In the genomic region with DNA sequence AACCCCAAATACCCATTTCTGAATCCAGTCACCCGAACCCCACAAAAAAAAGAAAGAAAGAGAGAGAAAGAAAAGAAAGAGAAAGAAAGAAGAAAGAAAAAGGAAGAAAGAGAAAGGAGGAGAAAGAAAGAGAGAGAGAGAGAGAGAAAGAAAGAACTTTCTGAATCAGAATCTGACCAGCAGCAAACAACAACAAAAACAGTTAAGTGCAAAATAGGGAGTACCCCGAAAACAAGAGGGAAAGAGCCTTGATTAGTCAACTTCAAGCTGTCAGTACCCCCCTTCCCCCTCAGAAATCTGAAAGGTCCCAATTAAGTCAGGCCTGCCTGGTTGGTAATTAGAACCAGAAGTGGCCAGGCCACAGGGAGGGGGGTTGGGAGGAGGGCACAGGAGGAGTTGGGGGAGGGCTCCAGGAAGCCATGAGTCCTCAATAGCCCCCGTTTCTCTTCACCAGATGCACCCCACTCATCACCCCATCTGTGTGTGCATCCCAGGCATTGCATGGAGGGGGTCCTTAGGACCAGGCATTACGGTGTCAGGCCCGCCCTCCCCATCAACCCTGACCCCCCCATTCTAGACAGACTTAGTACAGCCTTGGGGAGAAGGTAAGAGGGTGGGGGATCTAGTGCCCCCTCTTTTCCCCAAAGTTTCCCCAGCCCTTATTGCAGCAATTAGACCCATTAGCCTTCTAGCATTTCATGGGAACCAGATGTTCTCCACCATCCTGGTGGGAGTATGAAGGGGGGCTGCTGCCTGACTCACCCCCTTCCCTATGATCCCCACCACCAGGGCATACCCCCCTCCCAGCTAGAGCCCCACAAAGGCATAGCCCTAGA, we compare ENCODE assay signal across 3 cellular contexts.
TF ChIP-seq lines count a peak whose summit lies in the region.

No MANE protein-coding gene starts in this region.

TF ChIP-seq in A549, 52 proteins besides CTCF, POLR2A, EP300 and RAD21:
- TF ChIP-seq NR3C1 (IDR thresholded peaks at IDR 0.05) (no peak), BCL3 (IDR thresholded peaks at IDR 0.05) (no peak), JUNB (IDR thresholded peaks at IDR 0.05) (no peak), ZFP36 (IDR thresholded peaks at IDR 0.05; ENCODE audit: borderline replicate concordance, partially characterized antibody) (no peak), KDM1A (IDR thresholded peaks at IDR 0.05; ENCODE audit: low read depth) (no peak), MYC (IDR thresholded peaks at IDR 0.05; ENCODE audit: borderline replicate concordance, low read length) (no peak), RARB (CRISPR knock-in tag; IDR thresholded peaks at IDR 0.05) (no peak), MAX (IDR thresholded peaks at IDR 0.05) (no peak), TP53 (CRISPR knock-in tag; IDR thresholded peaks at IDR 0.05) (no peak), HOXB13 (CRISPR knock-in tag; IDR thresholded peaks at IDR 0.05; ENCODE audit: low read depth) (no peak), BHLHE40 (IDR thresholded peaks at IDR 0.05; ENCODE audit: low read depth, low read length) (no peak), FOSL2 (IDR thresholded peaks at IDR 0.05) (no peak), FOSL2 (CRISPR knock-in tag; IDR thresholded peaks at IDR 0.05) (no peak), CBX2 (IDR thresholded peaks at IDR 0.05; ENCODE audit: borderline replicate concordance, low read depth) (no peak), ATOH8 (CRISPR knock-in tag; IDR thresholded peaks at IDR 0.05; ENCODE audit: low read depth) (no peak), RNF2 (IDR thresholded peaks at IDR 0.05; ENCODE audit: borderline replicate concordance, low read depth) (no peak), FOXS1 (CRISPR knock-in tag; IDR thresholded peaks at IDR 0.05) (no peak), ESRRA (IDR thresholded peaks at IDR 0.05; ENCODE audit: borderline replicate concordance, low read length) (no peak), ZNF302 (CRISPR knock-in tag; IDR thresholded peaks at IDR 0.05) (no peak), JUN (IDR thresholded peaks at IDR 0.05) (no peak), TFCP2L1 (CRISPR knock-in tag; IDR thresholded peaks at IDR 0.05) (no peak)

TF ChIP-seq in IMR-90, 13 proteins besides CTCF, POLR2A, EP300 and RAD21:
- TF ChIP-seq SMC3 (IDR thresholded peaks at IDR 0.05; ENCODE audit: low read depth, low read length) = no peak
- no peak for TF ChIP-seq MAFK (IDR thresholded peaks at IDR 0.05; ENCODE audit: low read depth, low read length)
- TF ChIP-seq RCOR1 (IDR thresholded peaks at IDR 0.05; ENCODE audit: insufficient replicate concordance, low read length) = no peak
- TF ChIP-seq FOS (IDR thresholded peaks at IDR 0.05; ENCODE audit: low read depth, low read length) = no peak
- no peak for TF ChIP-seq NFE2L2 (IDR thresholded peaks at IDR 0.05; ENCODE audit: low read depth, low read length)
- TF ChIP-seq MAZ (IDR thresholded peaks at IDR 0.05; ENCODE audit: borderline replicate concordance, low read depth, low read length) = no peak
- TF ChIP-seq CEBPB (IDR thresholded peaks at IDR 0.05; ENCODE audit: low read depth, low read length) = no peak
- TF ChIP-seq MXI1 (IDR thresholded peaks at IDR 0.05; ENCODE audit: borderline replicate concordance, low read depth, low read length) = no peak
TF ChIP-seq in IMR-90: peak in this region for 0.

TF ChIP-seq in HEK293T, 16 proteins besides CTCF, POLR2A, EP300 and RAD21:
- TF ChIP-seq BHLHE40 (IDR thresholded peaks at IDR 0.05; ENCODE audit: borderline replicate concordance) (no peak), TARDBP (IDR thresholded peaks at IDR 0.05) (no peak), FOXM1 (IDR thresholded peaks at IDR 0.05; ENCODE audit: borderline replicate concordance) (no peak), HDGF (IDR thresholded peaks at IDR 0.05; ENCODE audit: borderline replicate concordance) (no peak), NFRKB (IDR thresholded peaks at IDR 0.05) (no peak), ARNT (IDR thresholded peaks at IDR 0.05) (no peak), FOXK2 (IDR thresholded peaks at IDR 0.05) (no peak), L3MBTL2 (conservative IDR thresholded peaks at IDR 0.05) (no peak), SUZ12 (IDR thresholded peaks at IDR 0.05) (no peak), FOXA1 (IDR thresholded peaks at IDR 0.05) (no peak), LEF1 (IDR thresholded peaks at IDR 0.05; ENCODE audit: borderline replicate concordance) (no peak), SP1 (IDR thresholded peaks at IDR 0.05) (no peak), CTBP1 (IDR thresholded peaks at IDR 0.05; ENCODE audit: borderline replicate concordance) (no peak), ZNF384 (IDR thresholded peaks at IDR 0.05) (no peak)
- TF ChIP-seq, protein P1, sequence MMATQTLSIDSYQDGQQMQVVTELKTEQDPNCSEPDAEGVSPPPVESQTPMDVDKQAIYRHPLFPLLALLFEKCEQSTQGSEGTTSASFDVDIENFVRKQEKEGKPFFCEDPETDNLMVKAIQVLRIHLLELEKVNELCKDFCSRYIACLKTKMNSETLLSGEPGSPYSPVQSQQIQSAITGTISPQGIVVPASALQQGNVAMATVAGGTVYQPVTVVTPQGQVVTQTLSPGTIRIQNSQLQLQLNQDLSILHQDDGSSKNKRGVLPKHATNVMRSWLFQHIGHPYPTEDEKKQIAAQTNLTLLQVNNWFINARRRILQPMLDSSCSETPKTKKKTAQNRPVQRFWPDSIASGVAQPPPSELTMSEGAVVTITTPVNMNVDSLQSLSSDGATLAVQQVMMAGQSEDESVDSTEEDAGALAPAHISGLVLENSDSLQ (IDR thresholded peaks at IDR 0.05) = no peak
TF ChIP-seq in HEK293T: peak in this region for 0.
